8 cellular contexts compared by ENCODE assay signal in genomic region chr11:102316505-102316904, GRCh38. TPM values are rescaled to one million over a fixed set of nuclear protein-coding genes. Genes with fewer than 3 reads are reported as not detected.
DNase-seq lines count a peak whose midpoint lies in the region; ATAC-seq, FAIRE-seq and TF ChIP-seq lines count a peak whose summit lies in the region.
"Had no signal": no experiment of that assay in that cellular context is flagged by ENCODE, and none has a peak within 500 bp of the region (broad histone marks: within the 10 kb centered on the region; RNA-seq: fewer than 3 reads in every experiment).

No MANE protein-coding gene starts in this region.

- no peaks in the 10 kb centered on the region for H4K20me1 ChIP-seq in hepatocyte (ENCODE audit: insufficient read depth, poor library complexity, severe bottlenecking)

- no peak for TF ChIP-seq CTCF in hepatocyte (IDR thresholded peaks at IDR 0.05; ENCODE audit: poor library complexity)

- FAIRE-seq in GM19239 (lab: Jason Lieb, UNC), result peak; percentile 37

- no peak for ATAC-seq in T-cell (replicated peaks in 1 of 4)
- no peak for ATAC-seq in Right ventricle myocardium superior (ENCODE audit: poor library complexity)
- ATAC-seq in GM19328 (IDR thresholded peaks at IDR 0.05; ENCODE audit: unreplicated experiment), result no peak

- H3K36me3 Mint-ChIP-seq in T-cell, result peaks cover 24% of the 10 kb centered on the region

- DNase-seq in GM19239 (ENCODE audit: insufficient read length, low spot score), result no peak
- no peak for DNase-seq in T-cell
- DNase-seq in hepatocyte (ENCODE audit: low spot score), result no peak
- DNase-seq in NCI-H1417 treated with DMSO at 0.1 percent for 48 hours (lab: John Stamatoyannopoulos, UW), result no peak
- no peak for DNase-seq in Right ventricle myocardium superior

- H3K4me1 ChIP-seq in hepatocyte (ENCODE audit: insufficient read depth) (peaks cover 19% of the 10 kb centered on the region), stomach smooth muscle (ENCODE audit: control insufficient read depth, insufficient read depth, low read length) (peaks cover 17% of the 10 kb centered on the region)

- CTCF ChIA-PET in T-cell (lab: Charles Lee), result interaction anchor here (1.0 to 3.0 kb wide), 9 partner anchors 9 to 297 kb away, joined by 3 to 22 read pairs (median 4); no protein-coding TSS in a partner anchor

- peak overlapping the region; percentile 89 to 95 (median 93) for H3K4me3 Mint-ChIP-seq in T-cell

- peak overlapping the region; percentile 77 for H3K4me2 ChIP-seq in hepatocyte

- H3K27ac ChIP-seq in hepatocyte, result peak overlapping the region; percentile 62
- no peak overlapping the region for H3K27ac ChIP-seq in stomach smooth muscle (ENCODE audit: low read length)

- H3K4me3 ChIP-seq in hepatocyte (no peak overlapping the region), stomach smooth muscle (ENCODE audit: low read length in 2 of 2) (peak overlapping the region; percentile 35 to 91)

- no peaks in the 10 kb centered on the region for H3K27me3 Mint-ChIP-seq in T-cell

- H3K27ac Mint-ChIP-seq in T-cell, result peak overlapping the region; percentile 97 to 98

- no peaks in the 10 kb centered on the region for H3K79me2 ChIP-seq in hepatocyte

- WGBS in hepatocyte (ENCODE audit: low lambda C conversion rate, missing lambda C conversion rate), result 35% methylated on average over 3 of the region's 3 CpGs

- no peaks in the 10 kb centered on the region for H3K9me3 Mint-ChIP-seq in T-cell

- POLR2A ChIA-PET in T-cell (lab: Charles Lee), result interaction anchor here in 1 of 2 donors (0.6 to 1.4 kb wide), 3 partner anchors 10 to 48 kb away, joined by 3 to 11 read pairs (median 3); no protein-coding TSS in a partner anchor

- intact Hi-C loops in Right ventricle myocardium superior (cut with DNase I), result no loop called here

- peak overlapping the region; percentile 82 to 87 for H3K9ac ChIP-seq in stomach smooth muscle (ENCODE audit: low read length in 2 of 2)

- no peak overlapping the region for H2AFZ ChIP-seq in hepatocyte

- H3K27me3 ChIP-seq in hepatocyte (no peaks in the 10 kb centered on the region), stomach smooth muscle (ENCODE audit: control insufficient read depth in 1 of 2, insufficient read depth in 2 of 2, low read length in 2 of 2) (no peaks in the 10 kb centered on the region)

- no peaks in the 10 kb centered on the region for H3K9me2 ChIP-seq in hepatocyte (replicated peaks; ENCODE audit: insufficient read depth)

- H3K4me1 Mint-ChIP-seq in T-cell, result peaks cover 64 to 84% (median 77%) of the 10 kb centered on the region in 3 donors

- H3K9me3 ChIP-seq in hepatocyte (ENCODE audit: low read depth), result no peaks in the 10 kb centered on the region
- no peaks in the 10 kb centered on the region for H3K9me3 ChIP-seq in stomach smooth muscle (ENCODE audit: control insufficient read depth in 2 of 2, low read length in 2 of 2)
- H3K9me3 ChIP-seq: mucosa of descending colon had no signal

- no peaks in the 10 kb centered on the region for H3K36me3 ChIP-seq in hepatocyte (replicated peaks; ENCODE audit: insufficient read depth, low read depth)
- H3K36me3 ChIP-seq in stomach smooth muscle (ENCODE audit: control insufficient read depth in 2 of 2, insufficient read depth in 2 of 2, low read length in 2 of 2), result no peaks in the 10 kb centered on the region

RNA-seq across cellular contexts. Expression of gene BIRC3, which starts 0.8 kb away (rescaled TPM):
- 100 to 1,000 TPM in 2 of 5 donors, 10 to 100 TPM in 3; 82.6 to 114 (median 96.0) TPM for total RNA-seq in T-cell
- total RNA-seq in hepatocyte, result 11.6 and 13.6 TPM in 2 replicates
- 11.5 and 13.7 TPM in 2 replicates for polyA plus RNA-seq in hepatocyte
- 10.5 TPM for total RNA-seq in Right ventricle myocardium superior

RNA-seq across cellular contexts. Expression of gene BIRC2, which starts 30.5 kb away (rescaled TPM):
- total RNA-seq in T-cell (100 to 1,000 TPM in 1 of 5 donors, 10 to 100 TPM in 4; 53.3 to 100 (median 60.8) TPM), hepatocyte (85.7 and 96.8 TPM in 2 replicates), Right ventricle myocardium superior (30.4 TPM)
- 37.7 and 42.1 TPM in 2 replicates for polyA plus RNA-seq in hepatocyte
